In the genomic region with DNA sequence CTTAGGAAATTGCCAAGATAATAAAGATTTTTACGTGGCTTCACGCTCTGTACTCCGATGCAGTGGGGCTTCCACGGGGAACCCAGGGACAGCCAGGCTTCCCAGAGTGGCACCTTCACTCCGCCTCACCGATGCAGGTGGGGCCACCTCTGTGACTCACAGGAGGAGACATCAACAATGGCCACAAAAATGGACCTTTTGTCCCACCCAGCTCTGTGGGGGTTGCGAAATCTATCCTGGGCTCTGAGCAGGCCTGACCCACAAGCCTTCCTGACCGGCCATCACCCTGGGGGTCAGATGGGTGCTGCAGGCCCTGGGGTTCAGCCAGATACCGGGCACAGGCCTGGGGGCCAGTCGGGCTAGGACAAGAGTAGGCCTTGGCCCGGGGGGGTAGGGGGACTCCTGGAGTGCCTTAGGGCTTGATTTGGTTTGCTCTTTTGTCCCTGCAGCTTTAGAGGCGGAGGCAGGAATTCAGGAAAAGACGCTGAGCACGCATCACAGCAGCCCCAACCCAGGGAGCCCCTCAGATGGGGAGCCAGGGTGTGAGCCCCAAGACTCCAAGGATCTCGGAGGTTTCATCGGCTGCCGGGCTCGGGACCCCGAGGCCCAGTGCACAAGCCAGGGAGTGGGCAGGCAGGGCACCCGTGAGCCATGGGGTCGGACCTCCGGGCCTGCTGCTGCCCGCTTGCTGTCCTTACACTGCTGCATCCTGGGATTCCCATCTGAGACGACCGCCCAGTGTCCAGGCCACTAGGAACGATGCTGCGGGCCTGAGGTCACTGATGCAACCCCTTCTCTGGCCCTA, we compare ENCODE assay signal across 15 cellular contexts.
"Had no signal": no experiment of that assay in that cellular context is flagged by ENCODE, and none has a peak within 500 bp of the region (broad histone marks: within the 10 kb centered on the region; RNA-seq: fewer than 3 reads in every experiment).

No MANE protein-coding gene starts in this region.

- H3K36me3 Mint-ChIP-seq: activated naive CD4-positive, alpha-beta T cell treated with anti-CD3 and anti-CD28 coated beads, Interleukin-2, amount 10 ng/mL, durations not matched to agents 7 days and 5 days; natural killer cell treated with Interleukin-12 subunit alpha and Interleukin-12 subunit beta and Interleukin-15 and Interleukin-18, amount 100 ng/mL, for 72 hours had no signal

- H3K9ac ChIP-seq: parathyroid adenoma had no signal

- H3K4me3 Mint-ChIP-seq: activated naive CD4-positive, alpha-beta T cell treated with anti-CD3 and anti-CD28 coated beads, Interleukin-2, amount 10 ng/mL, durations not matched to agents 7 days and 5 days; activated T-cell treated with anti-CD3 and anti-CD28 coated beads, Interleukin-2, amount 50 U/mL, for 4 hours; natural killer cell treated with Interleukin-12 subunit alpha and Interleukin-12 subunit beta and Interleukin-15 and Interleukin-18, amount 100 ng/mL, for 72 hours had no signal

- H3K4me3 ChIP-seq: lung had no signal

- DNase-seq: activated CD4-positive, alpha-beta T cell treated with anti-CD3 and anti-CD28 coated beads, Interleukin-2, amount 50 U/mL, for 1 hour; activated CD8-positive, alpha-beta memory T cell treated with anti-CD3 and anti-CD28 coated beads, Interleukin-2, amount 50 U/mL, for 4 hours; activated naive CD4-positive, alpha-beta T cell treated with anti-CD3 and anti-CD28 coated beads, Interleukin-2, amount 10 ng/mL, durations not matched to agents 7 days and 5 days; activated T-cell treated with anti-CD3 and anti-CD28 coated beads, Interleukin-2, amount 50 U/mL, for 4 hours; aorta; cortex of kidney; erythroblast; foreskin melanocyte; stimulated activated CD8-positive, alpha-beta memory T cell treated with anti-CD3 and anti-CD28 coated beads, Interleukin-4, amount 100 ng/mL, for 48 hours; stimulated activated naive CD4-positive, alpha-beta T cell; T1000 had no signal

- H3K27ac Mint-ChIP-seq: activated naive CD4-positive, alpha-beta T cell treated with anti-CD3 and anti-CD28 coated beads, Interleukin-2, amount 10 ng/mL, durations not matched to agents 7 days and 5 days; natural killer cell treated with Interleukin-12 subunit alpha and Interleukin-12 subunit beta and Interleukin-15 and Interleukin-18, amount 100 ng/mL, for 72 hours had no signal

- H3K4me1 ChIP-seq: parathyroid adenoma had no signal

- H3K79me2 ChIP-seq: parathyroid adenoma had no signal

- H2AFZ ChIP-seq: parathyroid adenoma had no signal

- ATAC-seq: activated T-cell treated with anti-CD3 and anti-CD28 coated beads, Interleukin-2, amount 50 U/mL, for 4 hours had no signal

- FAIRE-seq: endometrium had no signal

- H3K9me3 Mint-ChIP-seq: activated naive CD4-positive, alpha-beta T cell treated with anti-CD3 and anti-CD28 coated beads, Interleukin-2, amount 10 ng/mL, durations not matched to agents 7 days and 5 days; activated T-cell treated with anti-CD3 and anti-CD28 coated beads, Interleukin-2, amount 50 U/mL, for 4 hours; natural killer cell treated with Interleukin-12 subunit alpha and Interleukin-12 subunit beta and Interleukin-15 and Interleukin-18, amount 100 ng/mL, for 72 hours had no signal
